In genomic region chr5:95773325-95774059, GRCh38 we compare ENCODE assay signal across 11 cellular contexts. TPM values are rescaled to one million over a fixed set of nuclear protein-coding genes. Genes with fewer than 3 reads are reported as not detected.
DNase-seq lines count a peak whose midpoint lies in the region; TF ChIP-seq lines count a peak whose summit lies in the region.
"Had no signal": no experiment of that assay in that cellular context is flagged by ENCODE, and none has a peak within 500 bp of the region (broad histone marks: within the 10 kb centered on the region; RNA-seq: fewer than 3 reads in every experiment).

No MANE protein-coding gene starts in this region.

- H3K27me3 ChIP-seq in PC-9 (ENCODE audit: insufficient read depth, low read depth) (no peaks in the 10 kb centered on the region), osteoblast (ENCODE audit: insufficient read depth, low read length) (no peaks in the 10 kb centered on the region)

- POLR2A ChIA-PET in PC-9 (lab: Charles Lee; ENCODE audit: unreplicated experiment) = interaction anchor here (0.7 kb wide), 1 partner anchor 76 kb away, joined by 8 read pairs; no protein-coding TSS in a partner anchor

- no peak overlapping the region for H2AFZ ChIP-seq in PC-9
- no peak overlapping the region for H2AFZ ChIP-seq in osteoblast (ENCODE audit: low read length)

- H3K4me2 ChIP-seq in PC-9 (peak overlapping the region; percentile 20), osteoblast (ENCODE audit: insufficient read depth, low read length) (peak overlapping the region; percentile 3)

- DNase-seq in GF-D8 (lab: John Stamatoyannopoulos, UW) (peak; percentile 29), PC-9 (peak; percentile 31 to 77), dermis blood vessel endothelial cell (peak; percentile 51), osteoblast (ENCODE audit: insufficient read length, low spot score, missing footprints) (no peak), mucosa of gallbladder (ENCODE audit: low spot score) (no peak), GM19238 (ENCODE audit: insufficient read length, low spot score) (no peak), SHP77 treated with DMSO at 0.1 percent for 48 hours (lab: John Stamatoyannopoulos, UW) (no peak), NCI-H1105 (lab: John Stamatoyannopoulos, UW) (no peak)
- DNase-seq: activated naive CD8-positive, alpha-beta T cell treated with anti-CD3 and anti-CD28 coated beads, Interleukin-2, amount 10 ng/mL, durations not matched to agents 7 days and 5 days; hippocampal formation; NCI-H2227 treated with DMSO at 0.1 percent for 48 hours had no signal

- CTCF ChIA-PET in PC-9 (lab: Charles Lee) = no interaction called here

- H3K27ac ChIP-seq in PC-9 = peak overlapping the region; percentile 61
- H3K27ac ChIP-seq in osteoblast (ENCODE audit: low read depth, low read length) = peak overlapping the region; percentile 31

- no peaks in the 10 kb centered on the region for H3K79me2 ChIP-seq in PC-9 (ENCODE audit: low read depth)
- peaks cover 2% of the 10 kb centered on the region for H3K79me2 ChIP-seq in osteoblast (ENCODE audit: insufficient read depth, low read length)

- no peak for TF ChIP-seq CTCF in PC-9 (conservative IDR thresholded peaks at IDR 0.05)
- TF ChIP-seq CTCF in osteoblast (IDR thresholded peaks at IDR 0.05; ENCODE audit: extremely low read depth, low read depth, low read length) = no peak

- no TSS peak for BruUV-seq in PC-9 (replicated peaks; lab: Mats Ljungman, UMichigan)

- H3K9me3 ChIP-seq in PC-9 (ENCODE audit: insufficient read depth, low read depth) = no peaks in the 10 kb centered on the region
- H3K9me3 ChIP-seq in osteoblast (ENCODE audit: low read depth, low read length) = no peaks in the 10 kb centered on the region

- H3K4me3 ChIP-seq in PC-9 = no peak overlapping the region
- H3K4me3 ChIP-seq in osteoblast (ENCODE audit: insufficient read depth, low read length) = no peak overlapping the region

- H3K36me3 ChIP-seq in PC-9 (ENCODE audit: low read depth) (peaks cover 8% of the 10 kb centered on the region; the same call in 1 of the 2 replicates), osteoblast (ENCODE audit: insufficient read depth, low read length) (peaks cover 41% of the 10 kb centered on the region)

- no peaks in the 10 kb centered on the region; the same call in 1 of the 2 replicates for H3K9me2 ChIP-seq in PC-9 (ENCODE audit: insufficient read depth)

- intact Hi-C loops in PC-9 (cut with micrococcal nuclease; ENCODE audit: unreplicated experiment) = no loop called here

- peaks cover 9% of the 10 kb centered on the region; the same call in 1 of the 2 replicates for H3F3A ChIP-seq in PC-9 (ENCODE audit: insufficient read depth, low read depth)

- H3K4me1 ChIP-seq in PC-9 (replicated peaks; ENCODE audit: insufficient read depth) = peaks cover 21% of the 10 kb centered on the region
- H3K4me1 ChIP-seq in osteoblast (ENCODE audit: insufficient read depth, low read length) = peaks cover 17% of the 10 kb centered on the region

- H4K20me1 ChIP-seq in PC-9 (ENCODE audit: insufficient read depth) (no peaks in the 10 kb centered on the region), osteoblast (ENCODE audit: insufficient read depth, low read length) (peaks cover 2% of the 10 kb centered on the region)

RNA-seq across cellular contexts. Expression of gene RHOBTB3, which starts 42.4 kb away (rescaled TPM):
- 87.6 and 99.6 TPM in 2 replicates for total RNA-seq in PC-9 (2021)
- total RNA-seq in dermis blood vessel endothelial cell = 27.6 and 30.3 TPM in 2 replicates
- 314 and 349 TPM in 2 replicates for total RNA-seq in osteoblast
- total RNA-seq in mucosa of gallbladder = 38.6 TPM

RNA-seq across cellular contexts. Expression of gene GLRX, which starts 49.0 kb away (rescaled TPM):
- total RNA-seq in PC-9 (2021) = 23.0 and 25.5 TPM in 2 replicates
- total RNA-seq in dermis blood vessel endothelial cell = 18.3 and 26.0 TPM in 2 replicates
- 59.0 and 77.2 TPM in 2 replicates for total RNA-seq in osteoblast
- 64.4 TPM for total RNA-seq in mucosa of gallbladder

Comparison
In these comparisons a context has a peak if more than half of its experiments do, and no peak if none do; other contexts are left out.
1. DNase-seq: peak in GF-D8 (single experiment), PC-9 (2 of 2) and dermis blood vessel endothelial cell (single experiment); none in osteoblast (single experiment), mucosa of gallbladder (single experiment), GM19238 (single experiment), SHP77 treated with DMSO at 0.1 percent for 48 hours (single experiment) and NCI-H1105 (single experiment).